Comparison of ENCODE assay signal across 1 cellular context in genomic region chr12:20421338-20421890, GRCh38.
TF ChIP-seq lines count a peak whose summit lies in the region.

No MANE protein-coding gene starts in this region.

TF ChIP-seq in GM23338, 12 proteins besides CTCF, POLR2A, EP300 and RAD21 (continued from another document):
- TF ChIP-seq, protein P1, sequence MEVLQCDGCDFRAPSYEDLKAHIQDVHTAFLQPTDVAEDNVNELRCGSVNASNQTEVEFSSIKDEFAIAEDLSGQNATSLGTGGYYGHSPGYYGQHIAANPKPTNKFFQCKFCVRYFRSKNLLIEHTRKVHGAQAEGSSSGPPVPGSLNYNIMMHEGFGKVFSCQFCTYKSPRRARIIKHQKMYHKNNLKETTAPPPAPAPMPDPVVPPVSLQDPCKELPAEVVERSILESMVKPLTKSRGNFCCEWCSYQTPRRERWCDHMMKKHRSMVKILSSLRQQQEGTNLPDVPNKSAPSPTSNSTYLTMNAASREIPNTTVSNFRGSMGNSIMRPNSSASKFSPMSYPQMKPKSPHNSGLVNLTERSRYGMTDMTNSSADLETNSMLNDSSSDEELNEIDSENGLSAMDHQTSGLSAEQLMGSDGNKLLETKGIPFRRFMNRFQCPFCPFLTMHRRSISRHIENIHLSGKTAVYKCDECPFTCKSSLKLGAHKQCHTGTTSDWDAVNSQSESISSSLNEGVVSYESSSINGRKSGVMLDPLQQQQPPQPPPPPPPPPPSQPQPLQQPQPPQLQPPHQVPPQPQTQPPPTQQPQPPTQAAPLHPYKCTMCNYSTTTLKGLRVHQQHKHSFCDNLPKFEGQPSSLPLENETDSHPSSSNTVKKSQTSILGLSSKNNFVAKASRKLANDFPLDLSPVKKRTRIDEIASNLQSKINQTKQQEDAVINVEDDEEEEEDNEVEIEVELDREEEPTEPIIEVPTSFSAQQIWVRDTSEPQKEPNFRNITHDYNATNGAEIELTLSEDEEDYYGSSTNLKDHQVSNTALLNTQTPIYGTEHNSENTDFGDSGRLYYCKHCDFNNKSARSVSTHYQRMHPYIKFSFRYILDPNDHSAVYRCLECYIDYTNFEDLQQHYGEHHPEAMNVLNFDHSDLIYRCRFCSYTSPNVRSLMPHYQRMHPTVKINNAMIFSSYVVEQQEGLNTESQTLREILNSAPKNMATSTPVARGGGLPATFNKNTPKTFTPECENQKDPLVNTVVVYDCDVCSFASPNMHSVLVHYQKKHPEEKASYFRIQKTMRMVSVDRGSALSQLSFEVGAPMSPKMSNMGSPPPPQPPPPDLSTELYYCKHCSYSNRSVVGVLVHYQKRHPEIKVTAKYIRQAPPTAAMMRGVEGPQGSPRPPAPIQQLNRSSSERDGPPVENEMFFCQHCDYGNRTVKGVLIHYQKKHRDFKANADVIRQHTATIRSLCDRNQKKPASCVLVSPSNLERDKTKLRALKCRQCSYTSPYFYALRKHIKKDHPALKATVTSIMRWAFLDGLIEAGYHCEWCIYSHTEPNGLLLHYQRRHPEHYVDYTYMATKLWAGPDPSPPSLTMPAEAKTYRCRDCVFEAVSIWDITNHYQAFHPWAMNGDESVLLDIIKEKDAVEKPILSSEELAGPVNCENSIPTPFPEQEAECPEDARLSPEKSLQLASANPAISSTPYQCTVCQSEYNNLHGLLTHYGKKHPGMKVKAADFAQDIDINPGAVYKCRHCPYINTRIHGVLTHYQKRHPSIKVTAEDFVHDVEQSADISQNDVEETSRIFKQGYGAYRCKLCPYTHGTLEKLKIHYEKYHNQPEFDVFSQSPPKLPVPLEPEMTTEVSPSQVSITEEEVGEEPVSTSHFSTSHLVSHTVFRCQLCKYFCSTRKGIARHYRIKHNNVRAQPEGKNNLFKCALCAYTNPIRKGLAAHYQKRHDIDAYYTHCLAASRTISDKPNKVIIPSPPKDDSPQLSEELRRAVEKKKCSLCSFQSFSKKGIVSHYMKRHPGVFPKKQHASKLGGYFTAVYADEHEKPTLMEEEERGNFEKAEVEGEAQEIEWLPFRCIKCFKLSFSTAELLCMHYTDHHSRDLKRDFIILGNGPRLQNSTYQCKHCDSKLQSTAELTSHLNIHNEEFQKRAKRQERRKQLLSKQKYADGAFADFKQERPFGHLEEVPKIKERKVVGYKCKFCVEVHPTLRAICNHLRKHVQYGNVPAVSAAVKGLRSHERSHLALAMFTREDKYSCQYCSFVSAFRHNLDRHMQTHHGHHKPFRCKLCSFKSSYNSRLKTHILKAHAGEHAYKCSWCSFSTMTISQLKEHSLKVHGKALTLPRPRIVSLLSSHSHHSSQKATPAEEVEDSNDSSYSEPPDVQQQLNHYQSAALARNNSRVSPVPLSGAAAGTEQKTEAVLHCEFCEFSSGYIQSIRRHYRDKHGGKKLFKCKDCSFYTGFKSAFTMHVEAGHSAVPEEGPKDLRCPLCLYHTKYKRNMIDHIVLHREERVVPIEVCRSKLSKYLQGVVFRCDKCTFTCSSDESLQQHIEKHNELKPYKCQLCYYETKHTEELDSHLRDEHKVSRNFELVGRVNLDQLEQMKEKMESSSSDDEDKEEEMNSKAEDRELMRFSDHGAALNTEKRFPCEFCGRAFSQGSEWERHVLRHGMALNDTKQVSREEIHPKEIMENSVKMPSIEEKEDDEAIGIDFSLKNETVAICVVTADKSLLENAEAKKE (CRISPR knock-in tag; IDR thresholded peaks at IDR 0.05) = no peak
- TF ChIP-seq CREB1 (CRISPR knock-in tag; IDR thresholded peaks at IDR 0.05; ENCODE audit: low read depth) = no peak
